In the genomic region with DNA sequence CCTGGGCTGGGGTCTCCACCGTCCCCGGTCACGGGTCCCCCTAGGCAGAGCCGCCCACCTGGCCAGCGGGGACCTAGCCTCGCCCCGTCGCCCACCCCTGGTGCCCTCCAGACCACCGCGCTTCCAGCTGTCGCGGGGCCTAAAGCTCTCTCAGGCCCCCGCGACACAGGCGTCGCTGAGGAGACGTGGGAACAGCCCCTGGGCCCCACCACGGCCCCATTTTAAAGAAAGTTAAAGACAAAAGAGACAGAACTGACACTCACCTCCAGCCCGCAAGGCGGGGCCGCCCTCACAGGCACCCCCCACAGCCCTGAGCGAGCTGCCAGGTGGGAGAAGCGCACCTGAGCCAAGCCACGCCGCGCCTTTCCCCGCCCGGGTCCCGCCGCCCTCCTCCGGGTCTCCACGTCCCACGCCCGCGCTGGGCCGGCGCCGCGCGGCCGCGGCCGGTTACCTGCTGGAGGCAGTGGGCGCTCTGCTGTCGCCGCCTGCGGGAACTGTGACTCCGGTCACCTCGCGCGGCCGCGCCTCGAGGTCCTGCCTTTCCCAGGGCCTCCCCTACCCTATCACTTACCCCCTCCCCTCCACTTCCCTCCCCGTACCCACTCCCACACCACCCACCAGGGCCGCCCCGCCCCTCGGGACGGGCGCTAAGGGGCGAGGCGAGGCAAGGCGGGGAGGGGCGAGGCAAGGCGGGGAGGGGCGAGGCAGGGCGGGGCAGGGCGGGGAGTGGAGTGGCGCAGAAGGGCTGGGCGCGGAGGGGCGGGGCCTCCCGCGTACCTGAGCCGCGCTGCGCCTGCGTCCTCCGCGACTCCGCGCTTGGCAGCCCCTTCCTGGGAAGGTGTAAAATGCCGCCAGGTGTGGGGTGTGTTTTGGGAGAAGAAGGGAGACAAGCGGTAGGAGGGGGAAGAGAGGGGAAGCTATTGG, we compare ENCODE assay signal across 9 cellular contexts. TPM values are rescaled to one million over a fixed set of nuclear protein-coding genes. Genes with fewer than 3 reads are reported as not detected.
DNase-seq lines count a peak whose midpoint lies in the region; ATAC-seq and TF ChIP-seq lines count a peak whose summit lies in the region.
"Had no signal": no experiment of that assay in that cellular context is flagged by ENCODE, and none has a peak within 500 bp of the region (broad histone marks: within the 10 kb centered on the region; RNA-seq: fewer than 3 reads in every experiment).

No MANE protein-coding gene starts in this region.

- no peaks in the 10 kb centered on the region for H3K9me3 Mint-ChIP-seq in activated CD4-positive, alpha-beta T cell treated with anti-CD3 and anti-CD28 coated beads for 36 hours (ENCODE audit: low read depth)

- 7 to 9% methylated on average over 43 to 81 of the region's 84 CpGs for WGBS in GM23248 (ENCODE audit: low coverage in 1 of 2, low lambda C conversion rate in 2 of 2, missing lambda C conversion rate in 2 of 2), 2 experiments

- peak overlapping the region; percentile 62 for H3K4me3 ChIP-seq in GM23248
- H3K4me3 ChIP-seq in dorsolateral prefrontal cortex = peak overlapping the region in 58 of 59 donors; percentile 23 to 70 (median 53)
- H3K4me3 ChIP-seq in mononuclear cell (ENCODE audit: low read length) = peak overlapping the region; percentile 40

- TF ChIP-seq CTCF in dorsolateral prefrontal cortex (IDR thresholded peaks at IDR 0.05 in 54 of 56, conservative IDR thresholded peaks at IDR 0.05 in 2 of 56; ENCODE audit: low read depth in 1 of 56, partially characterized antibody in 56 of 56) = no peak

- H3K4me1 ChIP-seq in GM23248 (ENCODE audit: insufficient read depth) (peaks cover 8% of the 10 kb centered on the region; the same call in 1 of the 2 replicates), mononuclear cell (ENCODE audit: insufficient read depth, low read length) (peaks cover 23% of the 10 kb centered on the region)

- POLR2A ChIA-PET in activated CD4-positive, alpha-beta T cell treated with anti-CD3 and anti-CD28 coated beads for 36 hours (lab: Charles Lee) = no interaction called here

- H3F3A ChIP-seq in GM23248 (ENCODE audit: insufficient read depth) = 0 out of 2 replicates have a peak, but pooled peaks cover 4% of the 10 kb centered on the region

- H3K36me3 Mint-ChIP-seq in activated CD4-positive, alpha-beta T cell treated with anti-CD3 and anti-CD28 coated beads for 36 hours (ENCODE audit: low read depth) = peaks cover 6% of the 10 kb centered on the region

- no peak overlapping the region for H3K9ac ChIP-seq in GM23248

- peaks cover 69% of the 10 kb centered on the region for H3K4me1 Mint-ChIP-seq in activated CD4-positive, alpha-beta T cell treated with anti-CD3 and anti-CD28 coated beads for 36 hours

- peak; percentile 97 for ATAC-seq in activated CD4-positive, alpha-beta T cell treated with anti-CD3 and anti-CD28 coated beads for 36 hours

- intact Hi-C loops in activated CD4-positive, alpha-beta T cell treated with anti-CD3 and anti-CD28 coated beads for 36 hours (cut with DNase I, micrococcal nuclease) = loop anchor here (1.0 to 10.0 kb wide), 9 partner anchors 22 to 1081 kb away; a partner anchor contains a TSS
- intact Hi-C loops in dorsolateral prefrontal cortex (cut with DNase I) = no loop called here

- H3K27ac ChIP-seq in GM23248 (no peak overlapping the region), dorsolateral prefrontal cortex (peak overlapping the region in 2 of 59 donors; percentile 30 to 43)

- peak overlapping the region; percentile 83 for H3K4me3 Mint-ChIP-seq in activated CD4-positive, alpha-beta T cell treated with anti-CD3 and anti-CD28 coated beads for 36 hours

- no peaks in the 10 kb centered on the region for H3K27me3 Mint-ChIP-seq in activated CD4-positive, alpha-beta T cell treated with anti-CD3 and anti-CD28 coated beads for 36 hours

- DNase-seq in DMS153 (lab: John Stamatoyannopoulos, UW) (peak; percentile 70), GM23248 (peak; percentile 20), NCI-H1694 (lab: John Stamatoyannopoulos, UW) (peak; percentile 52), dorsolateral prefrontal cortex (peak in 2 of 10 donors; percentile 28 to 65), SW 1271 (lab: John Stamatoyannopoulos, UW) (no peak)
- DNase-seq in activated CD4-positive, alpha-beta T cell treated with anti-CD3 and anti-CD28 coated beads for 36 hours = peak; percentile 97
- DNase-seq in stimulated activated CD8-positive, alpha-beta memory T cell treated with anti-CD3 and anti-CD28 coated beads, Interleukin-4, amount 100 ng/mL, for 24 hours (ENCODE audit: low read depth) = peak; percentile 68

- peak overlapping the region; percentile 76 for H3K27ac Mint-ChIP-seq in activated CD4-positive, alpha-beta T cell treated with anti-CD3 and anti-CD28 coated beads for 36 hours

- H2AFZ ChIP-seq in GM23248 = peak overlapping the region; percentile 54

- H3K9me3 ChIP-seq in GM23248 (ENCODE audit: low read depth) = no peaks in the 10 kb centered on the region
- H3K9me3 ChIP-seq in mononuclear cell (ENCODE audit: low read depth, low read length) = no peaks in the 10 kb centered on the region

- in situ Hi-C loops in GM23248 (cut with MboI) = no loop called here

- H4K20me1 ChIP-seq in GM23248 (ENCODE audit: insufficient read depth) = no peaks in the 10 kb centered on the region

- no peaks in the 10 kb centered on the region for H3K36me3 ChIP-seq in GM23248 (ENCODE audit: low read depth)

- H3K79me2 ChIP-seq in GM23248 (ENCODE audit: insufficient read depth) = no peaks in the 10 kb centered on the region

- peaks cover 21% of the 10 kb centered on the region for H3K27me3 ChIP-seq in GM23248 (replicated peaks; ENCODE audit: insufficient read depth)
- peaks cover 0 to 37% (median 16%) of the 10 kb centered on the region in 45 donors for H3K27me3 ChIP-seq in dorsolateral prefrontal cortex
- H3K27me3 ChIP-seq in mononuclear cell (ENCODE audit: insufficient read depth, low read length) = peaks cover 39% of the 10 kb centered on the region

- no peaks in the 10 kb centered on the region; the same call in 1 of the 2 replicates for H3K9me2 ChIP-seq in GM23248 (ENCODE audit: insufficient read depth)

- peak overlapping the region; percentile 57 for H3K4me2 ChIP-seq in GM23248 (ENCODE audit: unreplicated experiment)

- CTCF ChIA-PET in activated CD4-positive, alpha-beta T cell treated with anti-CD3 and anti-CD28 coated beads for 36 hours (lab: Charles Lee) = interaction anchor here (0.6 to 1.4 kb wide), 5 partner anchors 9 to 282 kb away, joined by 3 to 4 read pairs (median 3); a partner anchor contains a TSS

RNA-seq across cellular contexts. Expression of a gene that starts 31.2 kb away (rescaled TPM):
- total RNA-seq in GM23248 (2014; rRNA removed; shearing (Covaris generic)) = under 0.01 and 0.65 TPM in 2 replicates
- polyA plus RNA-seq in GM23248 (2016; fragmentation: Nextera tagmentation; extraction: Ambion mirVana) = 0.34 and 0.77 TPM in 2 replicates
- 10 to 100 TPM; 48.8 to 49.3 TPM for total RNA-seq in activated CD4-positive, alpha-beta T cell treated with anti-CD3 and anti-CD28 coated beads for 36 hours
- total RNA-seq in dorsolateral prefrontal cortex = 10 to 100 TPM in 13 of 120 experiments, 1 to 10 TPM in 107; 1.5 to 14.6 (median 5.8) TPM
- 133 TPM for total RNA-seq in mononuclear cell
- total RNA-seq: LHCN-M2 had no signal

Comparison
In these comparisons a context has a peak if more than half of its experiments do, and no peak if none do; other contexts are left out.
1. DNase-seq: peak in DMS153 (single experiment), GM23248 (single experiment), NCI-H1694 (single experiment), activated CD4-positive, alpha-beta T cell treated with anti-CD3 and anti-CD28 coated beads for 36 hours (single experiment) and stimulated activated CD8-positive, alpha-beta memory T cell treated with anti-CD3 and anti-CD28 coated beads, Interleukin-4, amount 100 ng/mL, for 24 hours (single experiment); none in SW 1271 (0 of 2).
2. intact Hi-C loops: an anchor here in activated CD4-positive, alpha-beta T cell treated with anti-CD3 and anti-CD28 coated beads for 36 hours (1.0 to 10.0 kb wide); none called in dorsolateral prefrontal cortex.
3. Peak in every context shown above with its lines, with median percentiles within 50 percentile points of each other: H3K4me3 ChIP-seq.